Comparison of ENCODE assay signal across 10 cellular contexts in the genomic region with DNA sequence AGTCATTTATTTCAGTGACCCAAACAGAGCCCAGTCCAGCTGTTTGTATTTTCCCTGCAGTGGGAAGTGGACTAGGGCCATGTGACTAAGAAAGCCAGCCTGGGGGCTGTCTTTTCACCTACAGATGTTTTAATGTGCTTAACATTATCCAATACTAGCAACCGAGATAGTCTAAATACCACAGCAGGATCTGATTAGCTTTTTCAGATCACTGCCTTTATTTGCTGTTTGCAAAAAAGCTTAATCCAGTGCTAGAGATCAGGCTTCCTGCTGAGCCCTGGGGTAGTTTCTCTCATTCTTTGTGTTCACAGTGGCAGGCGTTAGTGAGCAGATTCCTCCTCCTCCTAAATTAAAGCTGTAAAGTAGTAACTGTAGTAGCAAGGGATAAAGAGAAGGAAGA. TPM values are rescaled to one million over a fixed set of nuclear protein-coding genes. Genes with fewer than 3 reads are reported as not detected.
DNase-seq lines count a peak whose midpoint lies in the region; ATAC-seq lines count a peak whose summit lies in the region.
"Had no signal": no experiment of that assay in that cellular context is flagged by ENCODE, and none has a peak within 500 bp of the region (broad histone marks: within the 10 kb centered on the region; RNA-seq: fewer than 3 reads in every experiment).

No MANE protein-coding gene starts in this region.

- H3K4me3 Mint-ChIP-seq in activated T-cell treated with anti-CD3 and anti-CD28 coated beads, Interleukin-2, amount 50 U/mL, for 24 hours: no peak overlapping the region

- H3K27me3 Mint-ChIP-seq in activated T-cell treated with anti-CD3 and anti-CD28 coated beads, Interleukin-2, amount 50 U/mL, for 24 hours: peaks cover 14% of the 10 kb centered on the region

- no peaks in the 10 kb centered on the region for H3K27me3 ChIP-seq in skeletal muscle satellite cell (ENCODE audit: control insufficient read depth, insufficient read depth, low read length)
- H3K27me3 ChIP-seq: SJSA1, spleen had no signal

- H3K4me3 ChIP-seq in skeletal muscle satellite cell (ENCODE audit: low read length): no peak overlapping the region
- H3K4me3 ChIP-seq: SJSA1, spleen had no signal

- in situ Hi-C loops in SK-MEL-5 (cut with HindIII; ENCODE audit: low pct_unique_long_range_greater_than_20kb, low sequenced_read_pairs): no loop called here

- no peak for ATAC-seq in HG02981 (IDR thresholded peaks at IDR 0.05; ENCODE audit: unreplicated experiment)

- H3K36me3 Mint-ChIP-seq in activated T-cell treated with anti-CD3 and anti-CD28 coated beads, Interleukin-2, amount 50 U/mL, for 24 hours (ENCODE audit: low read depth): no peaks in the 10 kb centered on the region

- H3K4me2 ChIP-seq in skeletal muscle satellite cell (ENCODE audit: low read length): peak overlapping the region; percentile 42

- H3K4me1 Mint-ChIP-seq in activated T-cell treated with anti-CD3 and anti-CD28 coated beads, Interleukin-2, amount 50 U/mL, for 24 hours (ENCODE audit: low read depth): no peaks in the 10 kb centered on the region

- H3K36me3 ChIP-seq in skeletal muscle satellite cell (ENCODE audit: insufficient read depth, low read length): peaks cover 23% of the 10 kb centered on the region
- H3K36me3 ChIP-seq: SJSA1, spleen had no signal

- H3K9ac ChIP-seq in skeletal muscle satellite cell (ENCODE audit: low read depth, low read length): peak overlapping the region; percentile 64

- H3K27ac Mint-ChIP-seq in activated T-cell treated with anti-CD3 and anti-CD28 coated beads, Interleukin-2, amount 50 U/mL, for 24 hours: no peak overlapping the region

- DNase-seq in NCI-H2171 treated with DMSO at 0.1 percent for 48 hours (lab: John Stamatoyannopoulos, UW): peak; percentile 11
- no peak for DNase-seq in NCI-H2171 (lab: John Stamatoyannopoulos, UW)
- DNase-seq in SK-MEL-5 (ENCODE audit: low read depth, low spot score): peak; percentile 49
- peak; percentile 44 for DNase-seq in foreskin melanocyte
- no peak for DNase-seq in HuH-7.5 (ENCODE audit: low spot score)
- no peak for DNase-seq in activated T-cell treated with anti-CD3 and anti-CD28 coated beads, Interleukin-2, amount 50 U/mL, for 24 hours
- DNase-seq: spleen had no signal

- H3K9me3 Mint-ChIP-seq in activated T-cell treated with anti-CD3 and anti-CD28 coated beads, Interleukin-2, amount 50 U/mL, for 24 hours: no peaks in the 10 kb centered on the region

- no peaks in the 10 kb centered on the region for H3K9me3 ChIP-seq in skeletal muscle satellite cell (replicated peaks; ENCODE audit: low read length)
- H3K9me3 ChIP-seq: SJSA1, spleen had no signal

- peaks cover 76% of the 10 kb centered on the region for H3K4me1 ChIP-seq in skeletal muscle satellite cell (ENCODE audit: control insufficient read depth, insufficient read depth, low read length)
- H3K4me1 ChIP-seq: SJSA1 had no signal

RNA-seq across cellular contexts. Expression of gene ZC3H12C, which starts 35.0 kb away (rescaled TPM):
- 8.9 and 9.8 TPM in 2 replicates for total RNA-seq in SK-MEL-5 (2014; rRNA removed; shearing (Covaris generic))
- polyA plus RNA-seq in SK-MEL-5 (2015; cell fraction: cytosol; rRNA removed): 3.7 and 6.3 TPM in 2 replicates
- polyA plus RNA-seq in SK-MEL-5 (2015; cell fraction: nucleus; rRNA removed): 8.6 and 9.3 TPM in 2 replicates
- 17.9 and 18.0 TPM in 2 replicates for total RNA-seq in skeletal muscle satellite cell (2012; rRNA removed)

Comparison
In these comparisons a context has a peak if more than half of its experiments do, and no peak if none do; other contexts are left out.
1. DNase-seq: peak in NCI-H2171 treated with DMSO at 0.1 percent for 48 hours (single experiment), SK-MEL-5 (single experiment) and foreskin melanocyte (single experiment); none in NCI-H2171 (single experiment), HuH-7.5 (single experiment) and activated T-cell treated with anti-CD3 and anti-CD28 coated beads, Interleukin-2, amount 50 U/mL, for 24 hours (single experiment).